In the genomic region with DNA sequence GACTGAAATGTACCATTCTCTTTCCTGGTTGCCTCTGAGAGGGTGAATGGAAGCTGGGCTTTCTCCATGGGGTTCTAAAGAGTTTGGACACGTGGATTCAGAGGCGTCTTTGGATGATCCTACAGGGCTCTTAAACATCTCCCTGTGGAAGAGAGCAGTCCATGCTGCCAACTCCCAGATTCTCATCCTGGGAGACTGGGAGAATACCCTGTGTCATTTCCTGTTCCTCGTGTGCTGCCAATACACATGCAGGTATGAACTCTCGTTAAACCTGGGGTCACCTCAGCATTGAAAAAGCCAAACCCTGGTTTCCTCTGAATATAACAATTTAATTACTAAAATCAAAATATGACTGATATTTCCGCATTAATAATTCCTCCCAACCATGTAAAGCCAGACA, we compare ENCODE assay signal across 30 cellular contexts.
"Had no signal": no experiment of that assay in that cellular context is flagged by ENCODE, and none has a peak within 500 bp of the region (broad histone marks: within the 10 kb centered on the region; RNA-seq: fewer than 3 reads in every experiment).

No MANE protein-coding gene starts in this region.

- H3K27me3 ChIP-seq: ascending aorta, esophagus muscularis mucosa, left lung, neutrophil, ovary, thyroid gland, upper lobe of left lung, vagina had no signal

- DNase-seq: activated CD4-positive, alpha-beta T cell treated with anti-CD3 and anti-CD28 coated beads for 4 hours; activated CD4-positive, alpha-beta T cell treated with anti-CD3 and anti-CD28 coated beads, Interleukin-2, amount 50 U/mL, for 4 hours; activated naive CD4-positive, alpha-beta T cell; activated naive CD8-positive, alpha-beta T cell treated with anti-CD3 and anti-CD28 coated beads for 36 hours; activated T-cell treated with anti-CD3 and anti-CD28 coated beads for 4 hours; activated T-cell treated with anti-CD3 and anti-CD28 coated beads, Interleukin-2, amount 50 U/mL, for 72 hours; caudate nucleus; left lung; naive B cell; nephron progenitor cell; ovary; retina; stimulated activated CD4-positive, alpha-beta T cell treated with anti-CD3 and anti-CD28 coated beads, Interleukin-12 subunit alpha, Interleukin-12 subunit beta, amount 100 ng/mL, for 4 hours; stimulated activated CD4-positive, alpha-beta T cell treated with anti-CD3 and anti-CD28 coated beads, Interleukin-4, amount 100 ng/mL, for 24 hours; stimulated activated naive CD8-positive, alpha-beta T cell treated with anti-CD3 and anti-CD28 coated beads, Interleukin-15, amount 100 ng/mL, for 72 hours; substantia nigra; T-helper 9 cell; thyroid gland; upper lobe of left lung had no signal

- H3K9me3 Mint-ChIP-seq: brain; nephron progenitor cell; T-helper 1 cell treated with Interleukin-12 subunit alpha and Interleukin-12 subunit beta and Interleukin-4 antibody, amounts not matched to agents 30 μg/mL and 1 μg/mL, for 36 hours had no signal

- H3K4me3 Mint-ChIP-seq: activated naive CD8-positive, alpha-beta T cell treated with anti-CD3 and anti-CD28 coated beads for 36 hours; activated T-cell treated with anti-CD3 and anti-CD28 coated beads, Interleukin-2, amount 50 U/mL, for 72 hours; brain; naive B cell; nephron progenitor cell; stimulated activated effector memory CD8-positive, alpha-beta T cell treated with anti-CD3 and anti-CD28 coated beads, Interleukin-12 subunit alpha, Interleukin-12 subunit beta, amount 100 ng/mL, for 72 hours; stimulated activated naive CD8-positive, alpha-beta T cell treated with anti-CD3 and anti-CD28 coated beads, Interleukin-15, amount 100 ng/mL, for 72 hours; T-helper 1 cell treated with Interleukin-12 subunit alpha and Interleukin-12 subunit beta and Interleukin-4 antibody, amounts not matched to agents 30 μg/mL and 1 μg/mL, for 36 hours had no signal

- H3K27me3 Mint-ChIP-seq: activated naive CD8-positive, alpha-beta T cell treated with anti-CD3 and anti-CD28 coated beads for 36 hours; brain; stimulated activated naive CD8-positive, alpha-beta T cell treated with anti-CD3 and anti-CD28 coated beads, Interleukin-15, amount 100 ng/mL, for 72 hours had no signal

- H3K36me3 Mint-ChIP-seq: brain; stimulated activated effector memory CD8-positive, alpha-beta T cell treated with anti-CD3 and anti-CD28 coated beads, Interleukin-12 subunit alpha, Interleukin-12 subunit beta, amount 100 ng/mL, for 72 hours had no signal

- H3K36me3 ChIP-seq: ascending aorta, esophagus muscularis mucosa, left lung, neutrophil, ovary, prostate gland, thyroid gland, upper lobe of left lung, vagina had no signal

- H3K27ac ChIP-seq: ascending aorta, esophagus muscularis mucosa, left lung, neutrophil, ovary, prostate gland, skin epidermis, thyroid gland, upper lobe of left lung, vagina, VCaP had no signal

- H3K4me3 ChIP-seq: ascending aorta, esophagus muscularis mucosa, left lung, lung, ovary, prostate gland, skin epidermis, thyroid gland, upper lobe of left lung, vagina had no signal

- H3K4me1 Mint-ChIP-seq: naive B cell; stimulated activated effector memory CD8-positive, alpha-beta T cell treated with anti-CD3 and anti-CD28 coated beads, Interleukin-12 subunit alpha, Interleukin-12 subunit beta, amount 100 ng/mL, for 72 hours; stimulated activated naive CD8-positive, alpha-beta T cell treated with anti-CD3 and anti-CD28 coated beads, Interleukin-15, amount 100 ng/mL, for 72 hours had no signal

- H3K27ac Mint-ChIP-seq: activated naive CD8-positive, alpha-beta T cell treated with anti-CD3 and anti-CD28 coated beads for 36 hours; activated T-cell treated with anti-CD3 and anti-CD28 coated beads, Interleukin-2, amount 50 U/mL, for 72 hours; brain; naive B cell; nephron progenitor cell; stimulated activated effector memory CD8-positive, alpha-beta T cell treated with anti-CD3 and anti-CD28 coated beads, Interleukin-12 subunit alpha, Interleukin-12 subunit beta, amount 100 ng/mL, for 72 hours; stimulated activated naive CD8-positive, alpha-beta T cell treated with anti-CD3 and anti-CD28 coated beads, Interleukin-15, amount 100 ng/mL, for 72 hours; T-helper 1 cell treated with Interleukin-12 subunit alpha and Interleukin-12 subunit beta and Interleukin-4 antibody, amounts not matched to agents 30 μg/mL and 1 μg/mL, for 36 hours had no signal

- H3K9me3 ChIP-seq: ascending aorta, esophagus muscularis mucosa, left lung, neutrophil, ovary, prostate gland, thyroid gland, upper lobe of left lung, vagina had no signal

- H3K4me1 ChIP-seq: ascending aorta, left lung, prostate gland, thyroid gland, upper lobe of left lung, vagina had no signal
